ENCODE assay signal across 26 cellular contexts in the genomic region with DNA sequence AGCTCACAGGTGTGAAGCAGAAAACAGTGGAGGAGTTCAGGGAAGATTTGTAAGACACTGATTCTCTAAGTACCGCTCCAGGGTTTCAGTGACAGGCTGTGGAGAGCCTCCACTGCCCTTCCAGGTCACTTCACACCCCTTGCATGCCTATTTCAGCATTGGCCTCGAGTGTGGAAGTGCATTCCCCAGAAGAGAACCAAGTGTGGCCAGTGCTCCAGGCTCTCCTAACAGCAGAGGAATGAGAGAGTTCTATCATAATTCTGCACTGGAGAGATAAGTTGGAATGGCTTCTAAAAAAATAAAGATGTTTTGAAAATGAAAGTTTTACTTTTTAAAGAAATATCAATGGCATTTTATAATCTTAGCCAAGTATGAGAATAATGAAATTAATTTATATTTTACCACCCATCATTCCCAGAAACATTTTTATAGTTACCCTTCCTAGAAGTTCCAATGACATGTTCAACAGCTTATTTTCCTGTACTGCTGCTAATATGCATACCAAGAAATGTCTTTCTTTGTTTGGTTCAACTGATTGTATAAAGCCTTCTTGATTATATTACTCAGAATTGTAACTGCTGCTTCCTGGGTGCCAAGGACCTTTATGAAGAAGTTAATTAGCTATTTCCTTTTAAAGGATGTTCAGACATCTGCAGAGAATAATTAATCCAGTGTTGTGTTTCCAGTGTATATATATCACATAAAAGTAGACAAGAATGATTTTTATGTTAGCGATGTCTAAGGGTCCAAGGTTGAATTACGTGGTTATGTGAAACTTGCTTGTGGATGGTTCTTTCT.
"Had no signal": no experiment of that assay in that cellular context is flagged by ENCODE, and none has a peak within 500 bp of the region (broad histone marks: within the 10 kb centered on the region; RNA-seq: fewer than 3 reads in every experiment).

No MANE protein-coding gene starts in this region.

- H3K27me3 ChIP-seq: body of pancreas, colonic mucosa, uterus had no signal

- H3K4me3 ChIP-seq: body of pancreas, colonic mucosa, esophagus squamous epithelium, thoracic aorta, uterus had no signal

- H3K27ac ChIP-seq: body of pancreas, colonic mucosa, esophagus squamous epithelium, thoracic aorta, uterus, WERI-Rb-1 had no signal

- DNase-seq: activated CD4-positive, alpha-beta memory T cell treated with anti-CD3 and anti-CD28 coated beads, Interleukin-2, amount 10 ng/mL, durations not matched to agents 7 days and 5 days; activated CD4-positive, alpha-beta T cell treated with anti-CD3 and anti-CD28 coated beads, Interleukin-2, amount 10 ng/mL, durations not matched to agents 24 days and 14 days; activated CD8-positive, alpha-beta memory T cell treated with anti-CD3 and anti-CD28 coated beads, Interleukin-2, amount 50 U/mL, for 48 hours; activated gamma-delta T cell treated with Interleukin-2 at 50 U/mL for 16 hours; activated naive CD4-positive, alpha-beta T cell treated with anti-CD3 and anti-CD28 coated beads, Interleukin-2, amount 50 U/mL, for 16 hours; activated T-cell treated with anti-CD3 and anti-CD28 coated beads, Interleukin-2, amount 50 U/mL, for 4 hours; body of pancreas; colonic mucosa; effector CD8-positive, alpha-beta T cell; esophagus squamous epithelium; left ventricle myocardium superior; posterior cingulate gyrus; right cardiac atrium; stimulated activated CD4-positive, alpha-beta T cell treated with anti-CD3 and anti-CD28 coated beads, Interleukin-12 subunit alpha, Interleukin-12 subunit beta, amount 100 ng/mL, for 4 hours; stimulated activated CD4-positive, alpha-beta T cell treated with anti-CD3 and anti-CD28 coated beads, Interleukin-4, amount 100 ng/mL, for 1 hour; T-helper 17 cell; T1000; uterus; WERI-Rb-1 had no signal

- H3K27ac Mint-ChIP-seq: activated CD4-positive, alpha-beta memory T cell treated with anti-CD3 and anti-CD28 coated beads, Interleukin-2, amount 10 ng/mL, durations not matched to agents 7 days and 5 days; activated CD4-positive, alpha-beta T cell treated with anti-CD3 and anti-CD28 coated beads, Interleukin-2, amount 10 ng/mL, durations not matched to agents 24 days and 14 days; activated T-helper 17 cell treated with anti-CD3 and anti-CD28 coated beads, Interleukin-2, amount 50 U/mL, for 72 hours; natural killer cell treated with Interleukin-12 subunit alpha and Interleukin-12 subunit beta and Interleukin-15 and Interleukin-18, amount 100 ng/mL, for 72 hours; stimulated activated effector memory CD8-positive, alpha-beta T cell treated with anti-CD3 and anti-CD28 coated beads, Interleukin-12 subunit alpha, Interleukin-12 subunit beta, amount 100 ng/mL, for 72 hours; stimulated activated naive CD8-positive, alpha-beta T cell treated with anti-CD3 and anti-CD28 coated beads, Interleukin-15, Interleukin-2, amounts not matched to agents 100 ng/mL and 50 ng/mL, for 24 hours; T-helper 17 cell; type B pancreatic cell had no signal

- H3K4me1 ChIP-seq: body of pancreas, colonic mucosa, uterus had no signal

- H3K36me3 Mint-ChIP-seq: natural killer cell treated with Interleukin-12 subunit alpha and Interleukin-12 subunit beta and Interleukin-15 and Interleukin-18, amount 100 ng/mL, for 72 hours; stimulated activated effector memory CD8-positive, alpha-beta T cell treated with anti-CD3 and anti-CD28 coated beads, Interleukin-12 subunit alpha, Interleukin-12 subunit beta, amount 100 ng/mL, for 72 hours; type B pancreatic cell had no signal

- H3K9me3 ChIP-seq: body of pancreas, colonic mucosa, esophagus squamous epithelium, thoracic aorta, uterus had no signal

- ATAC-seq: activated CD4-positive, CD25-positive, alpha-beta regulatory T cell treated with anti-CD3 and anti-CD28 coated beads, Interleukin-2, amount 50 U/mL, for 24 hours; activated T-cell treated with anti-CD3 and anti-CD28 coated beads, Interleukin-2, amount 50 U/mL, for 4 hours; activated T-helper 17 cell treated with anti-CD3 and anti-CD28 coated beads, Interleukin-2, amount 50 U/mL, for 72 hours; body of pancreas; left ventricle myocardium superior; natural killer cell treated with Interleukin-12 subunit alpha and Interleukin-12 subunit beta and Interleukin-15 and Interleukin-18, amount 100 ng/mL, for 72 hours; right cardiac atrium; stimulated activated effector memory CD8-positive, alpha-beta T cell treated with anti-CD3 and anti-CD28 coated beads, Interleukin-12 subunit alpha, Interleukin-12 subunit beta, amount 100 ng/mL, for 72 hours; T-helper 17 cell had no signal

- H3K4me1 Mint-ChIP-seq: activated CD4-positive, alpha-beta memory T cell treated with anti-CD3 and anti-CD28 coated beads, Interleukin-2, amount 10 ng/mL, durations not matched to agents 7 days and 5 days; stimulated activated effector memory CD8-positive, alpha-beta T cell treated with anti-CD3 and anti-CD28 coated beads, Interleukin-12 subunit alpha, Interleukin-12 subunit beta, amount 100 ng/mL, for 72 hours; T-helper 17 cell had no signal

- H3K4me3 Mint-ChIP-seq: activated CD4-positive, alpha-beta memory T cell treated with anti-CD3 and anti-CD28 coated beads, Interleukin-2, amount 10 ng/mL, durations not matched to agents 7 days and 5 days; activated CD4-positive, alpha-beta T cell treated with anti-CD3 and anti-CD28 coated beads, Interleukin-2, amount 10 ng/mL, durations not matched to agents 24 days and 14 days; activated T-cell treated with anti-CD3 and anti-CD28 coated beads, Interleukin-2, amount 50 U/mL, for 4 hours; activated T-helper 17 cell treated with anti-CD3 and anti-CD28 coated beads, Interleukin-2, amount 50 U/mL, for 72 hours; natural killer cell treated with Interleukin-12 subunit alpha and Interleukin-12 subunit beta and Interleukin-15 and Interleukin-18, amount 100 ng/mL, for 72 hours; stimulated activated effector memory CD8-positive, alpha-beta T cell treated with anti-CD3 and anti-CD28 coated beads, Interleukin-12 subunit alpha, Interleukin-12 subunit beta, amount 100 ng/mL, for 72 hours; stimulated activated naive CD8-positive, alpha-beta T cell treated with anti-CD3 and anti-CD28 coated beads, Interleukin-15, Interleukin-2, amounts not matched to agents 100 ng/mL and 50 ng/mL, for 24 hours; T-helper 17 cell; type B pancreatic cell had no signal

- H3K9me3 Mint-ChIP-seq: activated CD4-positive, alpha-beta memory T cell treated with anti-CD3 and anti-CD28 coated beads, Interleukin-2, amount 10 ng/mL, durations not matched to agents 7 days and 5 days; activated T-cell treated with anti-CD3 and anti-CD28 coated beads, Interleukin-2, amount 50 U/mL, for 4 hours; stimulated activated effector memory CD8-positive, alpha-beta T cell treated with anti-CD3 and anti-CD28 coated beads, Interleukin-12 subunit alpha, Interleukin-12 subunit beta, amount 100 ng/mL, for 72 hours; stimulated activated naive CD8-positive, alpha-beta T cell treated with anti-CD3 and anti-CD28 coated beads, Interleukin-15, Interleukin-2, amounts not matched to agents 100 ng/mL and 50 ng/mL, for 24 hours; type B pancreatic cell had no signal

- H3K36me3 ChIP-seq: colonic mucosa, esophagus squamous epithelium, thoracic aorta, uterus, WERI-Rb-1 had no signal
